In the genomic region with DNA sequence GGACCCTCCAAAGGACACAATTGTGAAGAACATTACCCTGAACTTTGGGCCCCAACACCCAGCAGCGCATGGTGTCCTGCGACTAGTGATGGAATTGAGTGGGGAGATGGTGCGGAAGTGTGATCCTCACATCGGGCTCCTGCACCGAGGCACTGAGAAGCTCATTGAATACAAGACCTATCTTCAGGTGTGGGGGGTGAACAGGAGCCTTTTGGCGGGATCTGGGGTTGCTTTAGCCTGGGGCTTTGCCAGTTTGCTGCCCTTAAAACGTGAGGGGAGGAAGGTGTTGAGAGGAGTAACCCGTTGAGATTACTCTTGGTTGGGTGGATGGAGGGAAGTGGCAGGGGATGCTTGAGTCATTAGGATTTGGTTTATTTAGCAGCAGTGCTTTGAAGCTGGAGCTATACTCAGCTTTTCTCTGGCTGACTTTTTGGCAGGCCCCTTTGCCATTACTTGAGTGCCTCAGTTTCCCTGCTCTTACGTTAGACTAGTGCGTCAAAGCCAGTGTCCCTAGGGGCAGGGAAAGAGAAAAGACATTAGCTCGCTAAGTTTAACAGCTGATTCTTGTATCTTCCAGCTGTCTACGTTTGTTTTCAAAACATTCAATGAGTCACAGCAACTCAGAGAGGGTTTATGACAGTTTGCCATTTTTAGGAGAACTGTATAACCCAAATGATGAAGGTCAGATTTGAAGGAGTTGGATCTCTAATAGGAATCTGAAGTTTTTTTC, we compare ENCODE assay signal across 12 cellular contexts. TPM values are rescaled to one million over a fixed set of nuclear protein-coding genes. Genes with fewer than 3 reads are reported as not detected.
DNase-seq lines count a peak whose midpoint lies in the region; ATAC-seq lines count a peak whose summit lies in the region.
"Had no signal": no experiment of that assay in that cellular context is flagged by ENCODE, and none has a peak within 500 bp of the region (broad histone marks: within the 10 kb centered on the region; RNA-seq: fewer than 3 reads in every experiment).

No MANE protein-coding gene starts in this region.

- DNase-seq in T-helper 17 cell: no peak
- no peak for DNase-seq in caudate nucleus (lab: John Stamatoyannopoulos, UW)
- peak in 2 of 3 donors; percentile 76 to 81 for DNase-seq in right cardiac atrium
- DNase-seq in activated CD4-positive, alpha-beta T cell treated with anti-CD3 and anti-CD28 coated beads, Interleukin-2, amount 50 U/mL, for 4 hours: no peak
- DNase-seq: MG63; occipital lobe; stimulated activated CD4-positive, alpha-beta T cell treated with anti-CD3 and anti-CD28 coated beads, Interleukin-4, amount 100 ng/mL, for 1 hour; stimulated activated naive CD4-positive, alpha-beta T cell had no signal

- intact Hi-C loops in right cardiac atrium (cut with DNase I): no loop called here

- no peaks in the 10 kb centered on the region for H3K27me3 Mint-ChIP-seq in T-helper 17 cell

- 62% methylated on average over 12 of the region's 12 CpGs for WGBS in right cardiac atrium

- peaks cover 14% of the 10 kb centered on the region for H3K36me3 Mint-ChIP-seq in T-helper 17 cell (ENCODE audit: low read depth)

- H3K4me2 ChIP-seq in skeletal muscle satellite cell (ENCODE audit: low read length): peak overlapping the region; percentile 16

- H3K27ac ChIP-seq in caudate nucleus (ENCODE audit: low read depth, low read length) (peak overlapping the region; percentile 20), right cardiac atrium (ENCODE audit: low read length) (peak overlapping the region; percentile 96)

- H3K4me3 Mint-ChIP-seq in T-helper 17 cell: no peak overlapping the region

- H3K9ac ChIP-seq in skeletal muscle satellite cell (ENCODE audit: low read depth, low read length): peak overlapping the region; percentile 43

- H3K4me1 ChIP-seq in right cardiac atrium (ENCODE audit: control insufficient read depth, insufficient read depth, low read length): peaks cover 13% of the 10 kb centered on the region
- peaks cover 22% of the 10 kb centered on the region for H3K4me1 ChIP-seq in skeletal muscle satellite cell (ENCODE audit: control insufficient read depth, insufficient read depth, low read length)

- H3K27ac Mint-ChIP-seq in T-helper 17 cell: peak overlapping the region; percentile 8

- ATAC-seq in T-helper 17 cell (no peak), right cardiac atrium (peak; percentile 41 to 42), GM21367 (IDR thresholded peaks at IDR 0.05; ENCODE audit: unreplicated experiment) (no peak), HG02642 (IDR thresholded peaks at IDR 0.05; ENCODE audit: poor library complexity, unreplicated experiment) (no peak), GM19455 (IDR thresholded peaks at IDR 0.05; ENCODE audit: unreplicated experiment) (no peak)

- peaks cover 61% of the 10 kb centered on the region for H3K36me3 ChIP-seq in skeletal muscle satellite cell (ENCODE audit: insufficient read depth, low read length)

- H3K27me3 ChIP-seq in right cardiac atrium (ENCODE audit: control insufficient read depth, insufficient read depth) (no peaks in the 10 kb centered on the region), skeletal muscle satellite cell (ENCODE audit: control insufficient read depth, insufficient read depth, low read length) (no peaks in the 10 kb centered on the region)
- H3K27me3 ChIP-seq: MG63 had no signal

- peaks cover 30% of the 10 kb centered on the region for H3K4me1 Mint-ChIP-seq in T-helper 17 cell

- H3K9me3 ChIP-seq in T-helper 17 cell (ENCODE audit: control insufficient read depth, low read length, poor library complexity, severe bottlenecking): no peaks in the 10 kb centered on the region
- no peaks in the 10 kb centered on the region for H3K9me3 ChIP-seq in right cardiac atrium (ENCODE audit: control insufficient read depth, low read length)
- no peaks in the 10 kb centered on the region for H3K9me3 ChIP-seq in skeletal muscle satellite cell (replicated peaks; ENCODE audit: low read length)
- H3K9me3 ChIP-seq: MG63 had no signal

- H3K4me3 ChIP-seq in right cardiac atrium (ENCODE audit: low read length): no peak overlapping the region
- no peak overlapping the region for H3K4me3 ChIP-seq in skeletal muscle satellite cell (ENCODE audit: low read length)
- H3K4me3 ChIP-seq: MG63 had no signal

RNA-seq across cellular contexts. Expression of gene NDUFS2, which starts 4.4 kb away (rescaled TPM):
- total RNA-seq in T-helper 17 cell (10 to 100 TPM; 57.1 to 58.5 TPM), right cardiac atrium (100 to 1,000 TPM; 162 to 229 (median 177) TPM)
- 219 TPM for polyA plus RNA-seq in right cardiac atrium
- total RNA-seq in skeletal muscle satellite cell (2012; rRNA removed): 85.6 and 105 TPM in 2 replicates

RNA-seq across cellular contexts. Expression of gene ADAMTS4, which starts 7.7 kb away (rescaled TPM):
- total RNA-seq in T-helper 17 cell: under 1 TPM; 0.31 to 0.77 TPM
- total RNA-seq in right cardiac atrium: 100 to 1,000 TPM in 1 of 4 donors, 10 to 100 TPM in 2, 1 to 10 TPM in 1; 6.9 to 111 (median 17.2) TPM
- polyA plus RNA-seq in right cardiac atrium: 24.4 TPM
- total RNA-seq in skeletal muscle satellite cell (2012; rRNA removed): 2.8 and 14.2 TPM in 2 replicates

RNA-seq across cellular contexts. Expression of gene FCER1G, which starts 8.5 kb away (rescaled TPM):
- total RNA-seq in T-helper 17 cell: 10 to 100 TPM in 1 of 2 donors, 1 to 10 TPM in 1; 8.3 to 12.3 TPM
- 10 to 100 TPM; 23.3 to 44.3 (median 32.9) TPM for total RNA-seq in right cardiac atrium
- 33.4 TPM for polyA plus RNA-seq in right cardiac atrium
- not detected in 2 replicates for total RNA-seq in skeletal muscle satellite cell (2012; rRNA removed)

RNA-seq across cellular contexts. Expression of gene APOA2, which starts 16.9 kb away (rescaled TPM):
- total RNA-seq in T-helper 17 cell: not detected
- not detected for total RNA-seq in right cardiac atrium
- polyA plus RNA-seq in right cardiac atrium: 0.34 TPM
- not detected in 2 replicates for total RNA-seq in skeletal muscle satellite cell (2012; rRNA removed)
- total RNA-seq: occipital lobe had no signal

RNA-seq across cellular contexts. Expression of gene TOMM40L, which starts 19.3 kb away (rescaled TPM):
- total RNA-seq in T-helper 17 cell: 1 to 10 TPM; 5.4 to 6.9 TPM
- total RNA-seq in right cardiac atrium: 10 to 100 TPM; 27.7 to 42.9 (median 32.1) TPM
- 31.9 TPM for polyA plus RNA-seq in right cardiac atrium
- total RNA-seq in skeletal muscle satellite cell (2012; rRNA removed): 9.4 and 10.5 TPM in 2 replicates

Comparison
In these comparisons a context has a peak if more than half of its experiments do, and no peak if none do; other contexts are left out.
1. ATAC-seq: peak in right cardiac atrium (2 of 2); none in T-helper 17 cell (single experiment), GM21367 (single experiment), HG02642 (single experiment) and GM19455 (single experiment).
2. DNase-seq: peak in right cardiac atrium (2 of 3); none in T-helper 17 cell (0 of 3), caudate nucleus (0 of 61) and activated CD4-positive, alpha-beta T cell treated with anti-CD3 and anti-CD28 coated beads, Interleukin-2, amount 50 U/mL, for 4 hours (0 of 2).
3. RNA of gene ADAMTS4, which starts 7.7 kb away (total RNA-seq): 6.9 to 111 TPM in right cardiac atrium; 0.31 to 0.77 TPM in T-helper 17 cell; every median in the first group is over 4 times any median in the second.